Comparison of ENCODE assay signal across 26 cellular contexts in the genomic region with DNA sequence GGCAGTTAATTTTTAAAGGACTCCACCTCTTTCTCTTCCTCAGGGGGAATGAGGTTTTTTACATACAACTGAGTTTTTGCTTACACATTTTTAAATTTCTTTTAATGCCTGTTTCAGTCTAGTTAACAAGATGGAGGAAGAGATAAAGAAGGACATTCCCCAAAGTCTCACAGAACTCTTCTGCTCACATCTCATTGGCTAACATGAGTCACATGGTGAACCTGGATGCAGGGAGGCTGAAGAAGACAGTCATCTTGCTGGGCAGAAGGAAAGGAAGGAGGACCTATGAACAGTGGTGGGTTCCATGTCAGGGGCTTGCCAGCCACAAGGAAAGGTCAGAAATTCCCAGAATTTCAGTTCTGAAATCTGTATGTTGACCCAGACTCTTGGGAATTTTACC. TPM values are rescaled to one million over a fixed set of nuclear protein-coding genes. Genes with fewer than 3 reads are reported as not detected.
"Had no signal": no experiment of that assay in that cellular context is flagged by ENCODE, and none has a peak within 500 bp of the region (broad histone marks: within the 10 kb centered on the region; RNA-seq: fewer than 3 reads in every experiment).

No MANE protein-coding gene starts in this region.

- H3K4me3 ChIP-seq: breast epithelium, colonic mucosa had no signal

- H3K4me1 ChIP-seq: breast epithelium, colonic mucosa had no signal

- H3K27ac ChIP-seq: breast epithelium, colonic mucosa had no signal

- DNase-seq: activated CD4-positive, alpha-beta T cell treated with anti-CD3 and anti-CD28 coated beads for 48 hours; activated CD4-positive, alpha-beta T cell treated with anti-CD3 and anti-CD28 coated beads, Interleukin-2, amount 50 U/mL, for 4 hours; activated CD4-positive, CD25-positive, alpha-beta regulatory T cell treated with anti-CD3 and anti-CD28 coated beads, Interleukin-2, amount 50 U/mL, for 72 hours; activated CD8-positive, alpha-beta T cell treated with anti-CD3 and anti-CD28 coated beads, Interleukin-2, amount 10 ng/mL, durations not matched to agents 7 days and 5 days; activated effector memory CD4-positive, alpha-beta T cell treated with Interleukin-2 at 50 U/mL for 16 hours; activated naive CD4-positive, alpha-beta T cell; activated T-cell treated with anti-CD3 and anti-CD28 coated beads, Interleukin-2, amount 50 U/mL, for 24 hours; aorta; caudate nucleus; colonic mucosa; Kasumi-1; NCI-H1092; NCI-H1417 treated with DMSO at 0.1 percent for 48 hours; NCI-H2029 treated with DMSO at 0.1 percent for 48 hours; NCI-H345; NCI-H510A; NCI-H526 treated with DMSO at 0.1 percent for 48 hours; NCI-H82; PC-3; SHP77 treated with DMSO at 0.1 percent for 48 hours; T-helper 1 cell had no signal

- H3K27me3 ChIP-seq: breast epithelium, colonic mucosa had no signal

- H3K36me3 ChIP-seq: breast epithelium, colonic mucosa had no signal

- ATAC-seq: activated CD8-positive, alpha-beta T cell treated with anti-CD3 and anti-CD28 coated beads, Interleukin-2, amount 10 ng/mL, durations not matched to agents 7 days and 5 days; PC-3 had no signal

- H3K9me3 ChIP-seq: breast epithelium, colonic mucosa had no signal

RNA-seq across cellular contexts. Expression of a gene that starts 10.4 kb away (rescaled TPM):
- total RNA-seq: activated CD8-positive, alpha-beta T cell treated with anti-CD3 and anti-CD28 coated beads, Interleukin-2, amount 10 ng/mL, durations not matched to agents 7 days and 5 days; activated T-helper 1 cell treated with anti-CD3 and anti-CD28 coated beads, Interleukin-12 subunit alpha, Interleukin-12 subunit beta, Interleukin-2, Interleukin-4 antibody, amounts not matched to agents 30 ng/mL and 10 ng/mL and 1 ng/mL, durations not matched to agents 14 hours and 24 hours and 36 hours; MCF 10A; SK-MEL-5; T-helper 2 cell treated with Interferon-gamma antibody and Interleukin-4, amounts not matched to agents 100 ng/mL and 5 ng/mL, for 36 hours had no signal
